Comparison of ENCODE assay signal across 16 cellular contexts in the genomic region with DNA sequence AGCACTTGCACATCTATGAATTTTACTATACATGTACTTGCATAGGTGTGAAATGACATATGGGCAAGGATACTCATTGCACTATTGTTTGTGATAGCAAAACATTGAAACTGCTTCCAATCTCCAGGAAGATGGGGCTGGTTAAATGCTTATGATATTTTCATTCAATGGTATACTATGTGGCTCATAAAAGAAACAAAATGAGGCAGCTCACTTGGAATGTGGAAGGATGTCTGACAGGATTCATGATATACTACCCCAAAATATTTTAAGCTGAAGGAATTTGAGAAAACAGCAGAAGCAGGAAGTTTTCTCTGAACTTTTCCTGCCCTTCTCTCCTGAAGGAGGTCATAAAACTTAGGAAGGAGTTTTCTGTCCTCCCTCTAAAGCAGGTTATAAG.
DNase-seq lines count a peak whose midpoint lies in the region; ATAC-seq and TF ChIP-seq lines count a peak whose summit lies in the region.
"Had no signal": no experiment of that assay in that cellular context is flagged by ENCODE, and none has a peak within 500 bp of the region (broad histone marks: within the 10 kb centered on the region; RNA-seq: fewer than 3 reads in every experiment).

No MANE protein-coding gene starts in this region.

- TF ChIP-seq CTCF in fibroblast of villous mesenchyme (IDR thresholded peaks at IDR 0.05; ENCODE audit: insufficient read depth, low read depth, low read length): no peak

- DNase-seq in HS-27A (ENCODE audit: low read depth): peak; percentile 27
- DNase-seq in amniotic stem cell (lab: John Stamatoyannopoulos, UW): peak; percentile 39
- DNase-seq in fibroblast of villous mesenchyme (ENCODE audit: low read depth): peak; percentile 31
- DNase-seq in NCI-H2227 treated with DMSO at 0.1 percent for 48 hours (lab: John Stamatoyannopoulos, UW): no peak
- DNase-seq in NCI-H1417 treated with DMSO at 0.1 percent for 48 hours (lab: John Stamatoyannopoulos, UW): no peak
- DNase-seq: caudate nucleus; CD4-positive, CD25-positive, alpha-beta regulatory T cell; heart right ventricle; mucosa of descending colon; NCI-H2029; NCI-H526; pancreas; tibial artery had no signal

- ATAC-seq in HG03565 (IDR thresholded peaks at IDR 0.05; ENCODE audit: unreplicated experiment): no peak
- ATAC-seq in HG02885 (IDR thresholded peaks at IDR 0.05; ENCODE audit: poor library complexity, unreplicated experiment): no peak
- ATAC-seq: heart right ventricle, mucosa of descending colon, pancreas had no signal

- no peak overlapping the region for H3K4me3 ChIP-seq in fibroblast of villous mesenchyme (ENCODE audit: low read depth, low read length)
- H3K4me3 ChIP-seq: heart right ventricle, mucosa of descending colon, pancreas, skin epidermis, tibial artery had no signal

Comparison
In these comparisons a context has a peak if more than half of its experiments do, and no peak if none do; other contexts are left out.
1. DNase-seq: peak in HS-27A (single experiment), amniotic stem cell (single experiment) and fibroblast of villous mesenchyme (single experiment); none in NCI-H2227 treated with DMSO at 0.1 percent for 48 hours (single experiment) and NCI-H1417 treated with DMSO at 0.1 percent for 48 hours (single experiment).